1 cellular context compared by ENCODE assay signal in the genomic region with DNA sequence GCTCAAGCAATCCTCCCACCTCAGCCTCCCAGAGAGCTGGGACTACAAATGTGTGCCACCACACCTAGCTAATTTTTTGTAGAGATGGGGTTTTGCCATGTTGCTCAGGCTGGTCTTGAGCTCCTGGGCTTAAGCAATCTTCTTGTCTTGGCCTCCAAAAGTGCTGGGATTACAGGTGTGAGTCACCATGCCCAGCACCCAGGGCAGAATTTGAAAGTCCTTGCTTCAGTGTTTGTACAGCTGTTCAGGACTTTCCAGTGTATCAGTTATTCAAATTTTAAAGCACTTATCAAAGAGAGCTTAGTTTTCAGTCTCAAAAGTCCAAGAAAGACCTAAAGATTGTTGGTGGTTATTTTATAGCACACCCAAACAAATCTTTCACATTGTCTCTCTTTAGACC.
TF ChIP-seq lines count a peak whose summit lies in the region.

No MANE protein-coding gene starts in this region.

TF ChIP-seq in K562, 482 proteins besides CTCF, POLR2A, EP300 and RAD21 (continued from another document):
- TF ChIP-seq, protein P1, sequence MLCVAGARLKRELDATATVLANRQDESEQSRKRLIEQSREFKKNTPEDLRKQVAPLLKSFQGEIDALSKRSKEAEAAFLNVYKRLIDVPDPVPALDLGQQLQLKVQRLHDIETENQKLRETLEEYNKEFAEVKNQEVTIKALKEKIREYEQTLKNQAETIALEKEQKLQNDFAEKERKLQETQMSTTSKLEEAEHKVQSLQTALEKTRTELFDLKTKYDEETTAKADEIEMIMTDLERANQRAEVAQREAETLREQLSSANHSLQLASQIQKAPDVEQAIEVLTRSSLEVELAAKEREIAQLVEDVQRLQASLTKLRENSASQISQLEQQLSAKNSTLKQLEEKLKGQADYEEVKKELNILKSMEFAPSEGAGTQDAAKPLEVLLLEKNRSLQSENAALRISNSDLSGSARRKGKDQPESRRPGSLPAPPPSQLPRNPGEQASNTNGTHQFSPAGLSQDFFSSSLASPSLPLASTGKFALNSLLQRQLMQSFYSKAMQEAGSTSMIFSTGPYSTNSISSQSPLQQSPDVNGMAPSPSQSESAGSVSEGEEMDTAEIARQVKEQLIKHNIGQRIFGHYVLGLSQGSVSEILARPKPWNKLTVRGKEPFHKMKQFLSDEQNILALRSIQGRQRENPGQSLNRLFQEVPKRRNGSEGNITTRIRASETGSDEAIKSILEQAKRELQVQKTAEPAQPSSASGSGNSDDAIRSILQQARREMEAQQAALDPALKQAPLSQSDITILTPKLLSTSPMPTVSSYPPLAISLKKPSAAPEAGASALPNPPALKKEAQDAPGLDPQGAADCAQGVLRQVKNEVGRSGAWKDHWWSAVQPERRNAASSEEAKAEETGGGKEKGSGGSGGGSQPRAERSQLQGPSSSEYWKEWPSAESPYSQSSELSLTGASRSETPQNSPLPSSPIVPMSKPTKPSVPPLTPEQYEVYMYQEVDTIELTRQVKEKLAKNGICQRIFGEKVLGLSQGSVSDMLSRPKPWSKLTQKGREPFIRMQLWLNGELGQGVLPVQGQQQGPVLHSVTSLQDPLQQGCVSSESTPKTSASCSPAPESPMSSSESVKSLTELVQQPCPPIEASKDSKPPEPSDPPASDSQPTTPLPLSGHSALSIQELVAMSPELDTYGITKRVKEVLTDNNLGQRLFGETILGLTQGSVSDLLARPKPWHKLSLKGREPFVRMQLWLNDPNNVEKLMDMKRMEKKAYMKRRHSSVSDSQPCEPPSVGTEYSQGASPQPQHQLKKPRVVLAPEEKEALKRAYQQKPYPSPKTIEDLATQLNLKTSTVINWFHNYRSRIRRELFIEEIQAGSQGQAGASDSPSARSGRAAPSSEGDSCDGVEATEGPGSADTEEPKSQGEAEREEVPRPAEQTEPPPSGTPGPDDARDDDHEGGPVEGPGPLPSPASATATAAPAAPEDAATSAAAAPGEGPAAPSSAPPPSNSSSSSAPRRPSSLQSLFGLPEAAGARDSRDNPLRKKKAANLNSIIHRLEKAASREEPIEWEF (CRISPR knock-in tag; IDR thresholded peaks at IDR 0.05) = no peak
- TF ChIP-seq IFI16 (CRISPR knock-in tag; IDR thresholded peaks at IDR 0.05) = no peak
- TF ChIP-seq, protein P2, sequence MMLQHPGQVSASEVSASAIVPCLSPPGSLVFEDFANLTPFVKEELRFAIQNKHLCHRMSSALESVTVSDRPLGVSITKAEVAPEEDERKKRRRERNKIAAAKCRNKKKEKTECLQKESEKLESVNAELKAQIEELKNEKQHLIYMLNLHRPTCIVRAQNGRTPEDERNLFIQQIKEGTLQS (IDR thresholded peaks at IDR 0.05) = peak; percentile 22; the same call in 1 of the 2 replicates
- TF ChIP-seq, protein P2 (CRISPR knock-in tag; conservative IDR thresholded peaks at IDR 0.05) = no peak
- TF ChIP-seq, protein P3, sequence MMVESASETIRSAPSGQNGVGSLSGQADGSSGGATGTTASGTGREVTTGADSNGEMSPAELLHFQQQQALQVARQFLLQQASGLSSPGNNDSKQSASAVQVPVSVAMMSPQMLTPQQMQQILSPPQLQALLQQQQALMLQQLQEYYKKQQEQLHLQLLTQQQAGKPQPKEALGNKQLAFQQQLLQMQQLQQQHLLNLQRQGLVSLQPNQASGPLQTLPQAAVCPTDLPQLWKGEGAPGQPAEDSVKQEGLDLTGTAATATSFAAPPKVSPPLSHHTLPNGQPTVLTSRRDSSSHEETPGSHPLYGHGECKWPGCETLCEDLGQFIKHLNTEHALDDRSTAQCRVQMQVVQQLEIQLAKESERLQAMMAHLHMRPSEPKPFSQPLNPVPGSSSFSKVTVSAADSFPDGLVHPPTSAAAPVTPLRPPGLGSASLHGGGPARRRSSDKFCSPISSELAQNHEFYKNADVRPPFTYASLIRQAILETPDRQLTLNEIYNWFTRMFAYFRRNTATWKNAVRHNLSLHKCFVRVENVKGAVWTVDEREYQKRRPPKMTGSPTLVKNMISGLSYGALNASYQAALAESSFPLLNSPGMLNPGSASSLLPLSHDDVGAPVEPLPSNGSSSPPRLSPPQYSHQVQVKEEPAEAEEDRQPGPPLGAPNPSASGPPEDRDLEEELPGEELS (CRISPR knock-in tag; IDR thresholded peaks at IDR 0.05; ENCODE audit: borderline replicate concordance) = no peak
- TF ChIP-seq RB1 (IDR thresholded peaks at IDR 0.05; ENCODE audit: low read depth) = no peak
- no peak for TF ChIP-seq ZNF583 (CRISPR knock-in tag; IDR thresholded peaks at IDR 0.05)
